11 cellular contexts compared by ENCODE assay signal in genomic region chr3:195802795-195803194, GRCh38. TPM values are rescaled to one million over a fixed set of nuclear protein-coding genes. Genes with fewer than 3 reads are reported as not detected.
DNase-seq lines count a peak whose midpoint lies in the region; ATAC-seq and TF ChIP-seq lines count a peak whose summit lies in the region.
"Had no signal": no experiment of that assay in that cellular context is flagged by ENCODE, and none has a peak within 500 bp of the region (broad histone marks: within the 10 kb centered on the region; RNA-seq: fewer than 3 reads in every experiment).

No MANE protein-coding gene starts in this region.

- 31 to 43% (median 36%) methylated on average over 9 of the region's 9 CpGs for WGBS in heart left ventricle, 4 donors
- WGBS in stomach, 5 donors = 15 to 31% (median 20%) methylated on average over 9 of the region's 9 CpGs

- H3K4me1 Mint-ChIP-seq in activated CD4-positive, alpha-beta memory T cell treated with anti-CD3 and anti-CD28 coated beads, Interleukin-2, amount 10 ng/mL, durations not matched to agents 7 days and 5 days = peaks cover 57% of the 10 kb centered on the region
- H3K4me1 Mint-ChIP-seq in activated CD4-positive, alpha-beta memory T cell treated with anti-CD3 and anti-CD28 coated beads for 36 hours (ENCODE audit: low read depth) = peaks cover 37% of the 10 kb centered on the region

- peaks cover 0 to 5% (median 0%) of the 10 kb centered on the region in 9 donors for H3K27me3 ChIP-seq in heart left ventricle
- peaks cover 0 to 11% (median 3%) of the 10 kb centered on the region in 3 donors for H3K27me3 ChIP-seq in stomach

- peaks cover 47% of the 10 kb centered on the region for H3K36me3 Mint-ChIP-seq in activated CD4-positive, alpha-beta memory T cell treated with anti-CD3 and anti-CD28 coated beads, Interleukin-2, amount 10 ng/mL, durations not matched to agents 7 days and 5 days (ENCODE audit: low read depth)
- no peaks in the 10 kb centered on the region for H3K36me3 Mint-ChIP-seq in activated CD4-positive, alpha-beta memory T cell treated with anti-CD3 and anti-CD28 coated beads for 36 hours

- ATAC-seq in heart left ventricle (peak in 2 of 4 donors; percentile 50 to 54), HG02973 (IDR thresholded peaks at IDR 0.05; ENCODE audit: unreplicated experiment) (no peak), HG03039 (IDR thresholded peaks at IDR 0.05; ENCODE audit: unreplicated experiment) (no peak)

- TF ChIP-seq EP300 in stomach (IDR thresholded peaks at IDR 0.05) = no peak

- POLR2A ChIA-PET in activated CD4-positive, alpha-beta memory T cell treated with anti-CD3 and anti-CD28 coated beads, Interleukin-2, amount 10 ng/mL, durations not matched to agents 7 days and 5 days (lab: Charles Lee) = no interaction called here
- POLR2A ChIA-PET in activated CD4-positive, alpha-beta memory T cell treated with anti-CD3 and anti-CD28 coated beads for 36 hours (lab: Charles Lee) = no interaction called here

- no peak for TF ChIP-seq POLR2A in heart left ventricle (IDR thresholded peaks at IDR 0.05)
- TF ChIP-seq POLR2A in stomach (IDR thresholded peaks at IDR 0.05) = no peak

- CTCF ChIA-PET in activated CD4-positive, alpha-beta memory T cell treated with anti-CD3 and anti-CD28 coated beads, Interleukin-2, amount 10 ng/mL, durations not matched to agents 7 days and 5 days (lab: Charles Lee) = interaction anchor here (1.1 to 2.9 kb wide), 2 partner anchors 47 to 92 kb away, joined by 3 to 9 read pairs; no protein-coding TSS in a partner anchor
- CTCF ChIA-PET in activated CD4-positive, alpha-beta memory T cell treated with anti-CD3 and anti-CD28 coated beads for 36 hours (lab: Charles Lee) = interaction anchor here (1.4 kb wide), 1 partner anchor 48 kb away, joined by 3 read pairs; no protein-coding TSS in a partner anchor

- H3K27ac ChIP-seq in heart left ventricle = peak overlapping the region in 3 of 12 donors; percentile 8 to 60 (median 34)
- peak overlapping the region in 3 of 5 donors; percentile 38 to 73 (median 63) for H3K27ac ChIP-seq in stomach
- H3K27ac ChIP-seq: C4-2B had no signal

- H3K4me3 ChIP-seq in heart left ventricle = peak overlapping the region in 8 of 12 donors; percentile 2 to 45 (median 28)
- peak overlapping the region; percentile 10 to 29 (median 26) for H3K4me3 ChIP-seq in stomach

- H3K4me1 ChIP-seq in heart left ventricle (peaks cover 0 to 19% (median 1%) of the 10 kb centered on the region in 12 donors), stomach (peaks cover 18 to 47% (median 30%) of the 10 kb centered on the region in 4 donors)

- H3K4me3 Mint-ChIP-seq in activated CD4-positive, alpha-beta memory T cell treated with anti-CD3 and anti-CD28 coated beads, Interleukin-2, amount 10 ng/mL, durations not matched to agents 7 days and 5 days = peak overlapping the region; percentile 42
- no peak overlapping the region for H3K4me3 Mint-ChIP-seq in activated CD4-positive, alpha-beta memory T cell treated with anti-CD3 and anti-CD28 coated beads for 36 hours

- peak overlapping the region; percentile 71 for H3K27ac Mint-ChIP-seq in activated CD4-positive, alpha-beta memory T cell treated with anti-CD3 and anti-CD28 coated beads, Interleukin-2, amount 10 ng/mL, durations not matched to agents 7 days and 5 days
- no peak overlapping the region for H3K27ac Mint-ChIP-seq in activated CD4-positive, alpha-beta memory T cell treated with anti-CD3 and anti-CD28 coated beads for 36 hours

- H3K27me3 Mint-ChIP-seq in activated CD4-positive, alpha-beta memory T cell treated with anti-CD3 and anti-CD28 coated beads, Interleukin-2, amount 10 ng/mL, durations not matched to agents 7 days and 5 days = peaks cover 11% of the 10 kb centered on the region
- peaks cover 18% of the 10 kb centered on the region for H3K27me3 Mint-ChIP-seq in activated CD4-positive, alpha-beta memory T cell treated with anti-CD3 and anti-CD28 coated beads for 36 hours

- no peaks in the 10 kb centered on the region for H3K9me3 ChIP-seq in heart left ventricle
- no peaks in the 10 kb centered on the region for H3K9me3 ChIP-seq in stomach

- intact Hi-C loops in activated CD4-positive, alpha-beta memory T cell treated with anti-CD3 and anti-CD28 coated beads for 36 hours (cut with micrococcal nuclease) = no loop called here
- intact Hi-C loops in heart left ventricle (cut with DNase I) = no loop called here
- intact Hi-C loops in stomach (cut with DNase I; ENCODE audit: low total_unique reads) = no loop called here

- H3K36me3 ChIP-seq in heart left ventricle (no peaks in the 10 kb centered on the region), stomach (no peaks in the 10 kb centered on the region)

- TF ChIP-seq CTCF in heart left ventricle (IDR thresholded peaks at IDR 0.05) (no peak), stomach (IDR thresholded peaks at IDR 0.05) (no peak)

- no peak for DNase-seq in activated CD4-positive, alpha-beta memory T cell treated with anti-CD3 and anti-CD28 coated beads, Interleukin-2, amount 10 ng/mL, durations not matched to agents 7 days and 5 days
- DNase-seq in activated CD4-positive, alpha-beta memory T cell treated with anti-CD3 and anti-CD28 coated beads for 36 hours = no peak
- peak; percentile 2 for DNase-seq in RPMI8226
- no peak for DNase-seq in heart left ventricle
- no peak for DNase-seq in stomach
- no peak for DNase-seq in NCI-H526 treated with DMSO at 0.1 percent for 48 hours (lab: John Stamatoyannopoulos, UW)
- DNase-seq: hypothalamus, SW 1271 had no signal

- H3K9me3 Mint-ChIP-seq in activated CD4-positive, alpha-beta memory T cell treated with anti-CD3 and anti-CD28 coated beads, Interleukin-2, amount 10 ng/mL, durations not matched to agents 7 days and 5 days = peaks cover 30% of the 10 kb centered on the region
- no peaks in the 10 kb centered on the region for H3K9me3 Mint-ChIP-seq in activated CD4-positive, alpha-beta memory T cell treated with anti-CD3 and anti-CD28 coated beads for 36 hours

RNA-seq across cellular contexts. Expression of gene MUC4, which starts 8.9 kb away (rescaled TPM):
- under 1 TPM; 0.08 to 0.15 TPM for total RNA-seq in activated CD4-positive, alpha-beta memory T cell treated with anti-CD3 and anti-CD28 coated beads, Interleukin-2, amount 10 ng/mL, durations not matched to agents 7 days and 5 days
- under 1 TPM; 0.15 to 0.24 TPM for total RNA-seq in activated CD4-positive, alpha-beta memory T cell treated with anti-CD3 and anti-CD28 coated beads for 36 hours
- under 1 TPM in 2 of 9 donors, not detected in 7; 0.02 to 0.17 TPM for total RNA-seq in heart left ventricle
- under 1 TPM in 1 of 2 donors, not detected in 1; 0.03 TPM for polyA plus RNA-seq in heart left ventricle
- total RNA-seq in stomach = 100 to 1,000 TPM in 1 of 5 donors, 10 to 100 TPM in 3, under 1 TPM in 1; 0.73 to 355 (median 41.3) TPM
- polyA plus RNA-seq in stomach = 10 to 100 TPM in 1 of 3 donors, under 1 TPM in 1, not detected in 1; 0.81 to 28.9 TPM
